11 cellular contexts compared by ENCODE assay signal in genomic region chr16:31365131-31365865, GRCh38. TPM values are rescaled to one million over a fixed set of nuclear protein-coding genes. Genes with fewer than 3 reads are reported as not detected.
DNase-seq lines count a peak whose midpoint lies in the region; ATAC-seq, FAIRE-seq and TF ChIP-seq lines count a peak whose summit lies in the region.
"Had no signal": no experiment of that assay in that cellular context is flagged by ENCODE, and none has a peak within 500 bp of the region (broad histone marks: within the 10 kb centered on the region; RNA-seq: fewer than 3 reads in every experiment).

No MANE protein-coding gene starts in this region.

- peak overlapping the region; percentile 54 to 85 (median 74) for H3K4me3 Mint-ChIP-seq in immature natural killer cell

- DNase-seq in GM12892 (ENCODE audit: insufficient read length) (no peak), immature natural killer cell (peak; percentile 84 to 86 (median 85)), iPS-NIHi7 (ENCODE audit: extremely low spot score) (no peak), C1 segment of cervical spinal cord (lab: John Stamatoyannopoulos, UW) (no peak), germinal center (ENCODE audit: low spot score) (no peak)
- DNase-seq: caudate nucleus, H7, NCI-H1092 had no signal

- H3K9me3 Mint-ChIP-seq in immature natural killer cell = no peaks in the 10 kb centered on the region

- peaks cover 65 to 66% of the 10 kb centered on the region in 2 donors for H3K4me1 Mint-ChIP-seq in immature natural killer cell

- TF ChIP-seq POLR2A in GM12892 (IDR thresholded peaks at IDR 0.05; ENCODE audit: low read depth, low read length) = no peak

- H3K36me3 Mint-ChIP-seq in immature natural killer cell = peaks cover 4 to 32% (median 20%) of the 10 kb centered on the region in 3 donors

- peaks cover 2 to 10% (median 6%) of the 10 kb centered on the region in 3 donors for H3K27me3 Mint-ChIP-seq in immature natural killer cell (ENCODE audit: low read depth in 3 of 3)

- peak; percentile 30 for FAIRE-seq in GM12892 (lab: Jason Lieb, UNC)

- ATAC-seq in GM19372 (IDR thresholded peaks at IDR 0.05; ENCODE audit: low read depth, unreplicated experiment) (peak; percentile 76), HG03575 (IDR thresholded peaks at IDR 0.05; ENCODE audit: extremely low read depth, insufficient number of reproducible peaks, low FRiP score, unreplicated experiment) (peak; percentile 57), HG03354 (IDR thresholded peaks at IDR 0.05; ENCODE audit: poor library complexity, severe bottlenecking, unreplicated experiment) (no peak)

- peak overlapping the region; percentile 85 to 94 (median 90) for H3K27ac Mint-ChIP-seq in immature natural killer cell

RNA-seq across cellular contexts. Expression of gene ITGAX, which starts 10.3 kb away (rescaled TPM):
- polyA plus RNA-seq in GM12892 (2012; ENCODE audit: missing spikeins) = 22.0 TPM
- polyA plus RNA-seq in immature natural killer cell = 10 to 100 TPM; 41.6 to 82.9 (median 47.9) TPM

RNA-seq across cellular contexts. Expression of gene ITGAD, which starts 27.8 kb away (rescaled TPM):
- 0.23 TPM for polyA plus RNA-seq in GM12892 (2012; ENCODE audit: missing spikeins)
- under 1 TPM in 2 of 3 donors, not detected in 1; 0.27 to 0.47 TPM for polyA plus RNA-seq in immature natural killer cell

Comparison
In these comparisons a context has a peak if more than half of its experiments do, and no peak if none do; other contexts are left out.
1. DNase-seq: peak in immature natural killer cell (3 of 3); none in GM12892 (single experiment), iPS-NIHi7 (single experiment), C1 segment of cervical spinal cord (0 of 14) and germinal center (single experiment).